In the genomic region with DNA sequence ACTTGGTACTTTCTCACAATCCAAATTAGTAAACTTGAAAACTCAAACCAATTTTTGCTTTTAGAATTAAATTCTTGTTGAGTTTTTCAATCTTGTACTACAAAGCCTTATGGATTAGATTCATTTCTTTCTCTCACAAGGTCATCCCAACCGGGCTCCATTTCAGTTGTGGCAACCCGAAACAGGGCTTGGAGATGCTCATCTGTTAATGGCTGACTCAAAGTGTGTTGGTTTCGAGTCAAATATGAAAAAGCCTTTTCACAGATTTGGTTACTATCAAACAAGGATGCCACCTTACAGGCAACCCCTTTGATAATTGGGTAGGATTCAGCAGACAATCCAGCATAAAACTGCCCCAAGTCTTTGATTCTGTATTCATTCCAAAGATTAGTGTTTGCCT, we compare ENCODE assay signal across 10 cellular contexts. TPM values are rescaled to one million over a fixed set of nuclear protein-coding genes. Genes with fewer than 3 reads are reported as not detected.
DNase-seq lines count a peak whose midpoint lies in the region; ATAC-seq and TF ChIP-seq lines count a peak whose summit lies in the region.
"Had no signal": no experiment of that assay in that cellular context is flagged by ENCODE, and none has a peak within 500 bp of the region (broad histone marks: within the 10 kb centered on the region; RNA-seq: fewer than 3 reads in every experiment).

No MANE protein-coding gene starts in this region.

- peak overlapping the region; percentile 90 for H3K9ac ChIP-seq in DND-41 (ENCODE audit: low read depth, low read length)
- H3K9ac ChIP-seq in fibroblast of lung (ENCODE audit: insufficient read depth, low read length), result no peak overlapping the region

- no peak for DNase-seq in DND-41
- no peak for DNase-seq in LNCaP clone FGC (ENCODE audit: low read depth)
- DNase-seq in fibroblast of lung (ENCODE audit: low read depth in 2 of 2), result no peak
- DNase-seq in anterior cingulate cortex (lab: John Stamatoyannopoulos, UW), result no peak
- no peak for DNase-seq in NCI-H2227 (lab: John Stamatoyannopoulos, UW; ENCODE audit: unreplicated experiment)
- no peak for DNase-seq in DMS79 treated with DMSO at 0.1 percent for 48 hours (lab: John Stamatoyannopoulos, UW)
- DNase-seq: activated T-cell treated with anti-CD3 and anti-CD28 coated beads for 4 hours, NCI-H526 treated with DMSO at 0.1 percent for 48 hours had no signal

- peaks cover 78% of the 10 kb centered on the region for H3K79me2 ChIP-seq in DND-41 (ENCODE audit: insufficient read depth, low read length)
- H3K79me2 ChIP-seq in fibroblast of lung (ENCODE audit: control insufficient read depth, insufficient read depth, low read length), result peaks cover 48% of the 10 kb centered on the region

- peak overlapping the region; percentile 76 to 81; a peak in 3 of 4 replicates for H3K4me3 ChIP-seq in DND-41 (ENCODE audit: low read depth in 1 of 2, low read length in 2 of 2)
- H3K4me3 ChIP-seq in LNCaP clone FGC (ENCODE audit: low read depth, low read length), result peak overlapping the region; percentile 84
- H3K4me3 ChIP-seq in fibroblast of lung (replicated peaks in 1 of 4; ENCODE audit: control extremely low read depth in 1 of 4, insufficient read depth in 1 of 4, low read depth in 3 of 4, low read length in 4 of 4), result peak overlapping the region; percentile 57 to 95 (median 82)
- peak overlapping the region in 5 of 7 experiments; percentile 48 to 75 (median 68) for H3K4me3 ChIP-seq in skin epidermis

- H3K9me3 ChIP-seq in DND-41 (ENCODE audit: insufficient read depth, low read length, severe bottlenecking), result no peaks in the 10 kb centered on the region
- H3K9me3 ChIP-seq in fibroblast of lung (ENCODE audit: control insufficient read depth, insufficient read depth, low read depth, low read length), result no peaks in the 10 kb centered on the region

- no peak for ATAC-seq in DND-41 (ENCODE audit: insufficient read depth, low read depth)
- ATAC-seq in GM18907 (IDR thresholded peaks at IDR 0.05; ENCODE audit: unreplicated experiment), result no peak

- H3K27me3 ChIP-seq in DND-41 (ENCODE audit: insufficient read depth, low read length, poor library complexity) (no peaks in the 10 kb centered on the region), fibroblast of lung (ENCODE audit: control insufficient read depth, insufficient read depth, low read length) (no peaks in the 10 kb centered on the region)

- peak overlapping the region; percentile 90 for H3K4me2 ChIP-seq in DND-41 (ENCODE audit: insufficient read depth, low read length)
- H3K4me2 ChIP-seq in fibroblast of lung (ENCODE audit: extremely low read depth, insufficient read depth, low read length), result peak overlapping the region; percentile 88

- H2AFZ ChIP-seq in DND-41 (ENCODE audit: low read depth, low read length), result no peak overlapping the region
- no peak overlapping the region for H2AFZ ChIP-seq in fibroblast of lung (ENCODE audit: low read length)

- no peak for TF ChIP-seq CTCF in DND-41 (IDR thresholded peaks at IDR 0.05; ENCODE audit: borderline replicate concordance, extremely low read depth, low read length, poor library complexity, severe bottlenecking)
- TF ChIP-seq CTCF in LNCaP clone FGC (IDR thresholded peaks at IDR 0.05; ENCODE audit: control insufficient read depth, extremely low read depth, insufficient read depth), result no peak
- no peak for TF ChIP-seq CTCF in fibroblast of lung (conservative IDR thresholded peaks at IDR 0.05 in 1 of 2, IDR thresholded peaks at IDR 0.05 in 1 of 2; ENCODE audit: low read depth in 1 of 2, low read length in 2 of 2)

- H4K20me1 ChIP-seq in DND-41 (ENCODE audit: insufficient read depth, low read length) (peaks cover 35% of the 10 kb centered on the region; the same call in 1 of the 2 replicates), fibroblast of lung (ENCODE audit: control insufficient read depth, extremely low read depth, insufficient read depth, low read length) (peaks cover 3% of the 10 kb centered on the region)

- H3K4me1 ChIP-seq in DND-41 (ENCODE audit: insufficient read depth, low read length) (peaks cover 64% of the 10 kb centered on the region), fibroblast of lung (ENCODE audit: control insufficient read depth, extremely low read depth, insufficient read depth, low read length) (peaks cover 5% of the 10 kb centered on the region)

- H3K36me3 ChIP-seq in DND-41 (ENCODE audit: insufficient read depth, low read length), result peaks cover 70% of the 10 kb centered on the region
- H3K36me3 ChIP-seq in fibroblast of lung (ENCODE audit: control insufficient read depth, insufficient read depth, low read length), result peaks cover 8% of the 10 kb centered on the region

- H3K27ac ChIP-seq in DND-41 (ENCODE audit: low read length) (peak overlapping the region; percentile 95), fibroblast of lung (ENCODE audit: insufficient read depth, low read length) (no peak overlapping the region), skin epidermis (peak overlapping the region in 8 of 21 experiments; percentile 19 to 99 (median 98))

RNA-seq across cellular contexts. Expression of a gene that starts 1.8 kb away (rescaled TPM):
- total RNA-seq in fibroblast of lung, result 10.5 and 12.9 TPM in 2 replicates
- 15.1 and 18.7 TPM in 2 replicates for polyA plus RNA-seq in fibroblast of lung
- 9.3 and 12.3 TPM in 2 replicates for polyA plus RNA-seq in fibroblast of lung (2012)
- 2.5 and 5.2 TPM in 2 replicates for polyA minus RNA-seq in fibroblast of lung (ENCODE audit: low replicate concordance)

RNA-seq across cellular contexts. Expression of a gene that starts 2.2 kb away (rescaled TPM):
- 57.8 and 62.3 TPM in 2 replicates for total RNA-seq in fibroblast of lung
- 34.4 and 47.2 TPM in 2 replicates for polyA plus RNA-seq in fibroblast of lung
- polyA plus RNA-seq in fibroblast of lung (2012), result 24.4 and 31.3 TPM in 2 replicates
- polyA minus RNA-seq in fibroblast of lung (ENCODE audit: low replicate concordance), result 28.7 and 64.9 TPM in 2 replicates

RNA-seq across cellular contexts. Expression of a gene that starts 46.3 kb away (rescaled TPM):
- 20.3 and 28.6 TPM in 2 replicates for total RNA-seq in fibroblast of lung
- 6.7 and 9.1 TPM in 2 replicates for polyA plus RNA-seq in fibroblast of lung
- 3.9 and 9.7 TPM in 2 replicates for polyA plus RNA-seq in fibroblast of lung (2012)
- 23.7 and 41.1 TPM in 2 replicates for polyA minus RNA-seq in fibroblast of lung (ENCODE audit: low replicate concordance)
